Comparison of ENCODE assay signal across 21 cellular contexts in the genomic region with DNA sequence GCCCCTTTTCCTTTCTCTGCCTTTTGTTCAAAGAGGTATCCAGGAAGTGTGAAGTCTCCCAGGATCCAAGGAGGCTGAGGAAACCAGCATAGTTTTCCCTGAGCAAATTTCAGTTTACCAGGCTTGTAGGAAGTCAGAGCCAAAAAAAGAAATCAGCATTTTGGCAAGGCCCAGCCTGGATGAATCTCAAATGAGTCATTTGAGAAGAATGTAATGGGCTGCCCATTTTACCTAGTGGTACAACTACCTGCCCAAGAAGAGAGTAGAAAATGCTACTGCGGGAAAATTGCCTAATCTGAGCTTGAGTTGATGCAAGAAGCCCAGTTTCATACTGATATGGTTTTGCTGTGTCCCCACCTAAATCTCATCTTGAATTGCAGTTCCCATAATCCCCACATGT.
DNase-seq lines count a peak whose midpoint lies in the region; ATAC-seq, FAIRE-seq and TF ChIP-seq lines count a peak whose summit lies in the region.
"Had no signal": no experiment of that assay in that cellular context is flagged by ENCODE, and none has a peak within 500 bp of the region (broad histone marks: within the 10 kb centered on the region; RNA-seq: fewer than 3 reads in every experiment).

No MANE protein-coding gene starts in this region.

- TF ChIP-seq CTCF in bronchial epithelial cell (IDR thresholded peaks at IDR 0.05; ENCODE audit: insufficient read depth, low read length, severe bottlenecking) (no peak), omental fat pad (IDR thresholded peaks at IDR 0.05) (no peak), sigmoid colon (IDR thresholded peaks at IDR 0.05) (no peak)

- peak; percentile 4 for DNase-seq in NAMALWA (ENCODE audit: low spot score)
- DNase-seq in bronchial epithelial cell (ENCODE audit: low read depth), result peak; percentile 23
- DNase-seq in omental fat pad (ENCODE audit: low spot score), result no peak
- no peak for DNase-seq in sigmoid colon
- DNase-seq: CD8-positive, alpha-beta memory T cell; DMS79 treated with DMSO at 0.1 percent for 48 hours; GM23248; KG1; MG63; NCI-H1417; NCI-H187 treated with DMSO at 0.1 percent for 48 hours; NCI-H69; NK-92 treated with Interleukin-12 subunit alpha and Interleukin-12 subunit beta, amount 100 ng/mL, for 24 hours; RPMI8226; SW 1271 had no signal

- peaks cover 0 to 45% (median 34%) of the 10 kb centered on the region in 10 experiments; a peak in 16 of 20 replicates for H3K4me1 ChIP-seq in BLaER1 treated with 17β-estradiol and CSF1 and Interleukin-3, amounts not matched to agents 10 nM and 100 nM
- peaks cover 0 to 8% (median 0%) of the 10 kb centered on the region in 4 donors for H3K4me1 ChIP-seq in sigmoid colon

- peaks cover 15 to 48% (median 27%) of the 10 kb centered on the region in 11 experiments for H3K9me3 ChIP-seq in BLaER1 treated with 17β-estradiol and CSF1 and Interleukin-3, amounts not matched to agents 10 nM and 100 nM (replicated peaks in 1 of 11)
- H3K9me3 ChIP-seq in sigmoid colon, result no peaks in the 10 kb centered on the region
- H3K9me3 ChIP-seq: MG63 had no signal

- 0 out of 22 replicates have a peak, but pooled peaks cover 0 to 3% (median 0%) of the 10 kb centered on the region in 11 experiments for H3K27me3 ChIP-seq in BLaER1 treated with 17β-estradiol and CSF1 and Interleukin-3, amounts not matched to agents 10 nM and 100 nM
- no peaks in the 10 kb centered on the region for H3K27me3 ChIP-seq in bronchial epithelial cell (ENCODE audit: control insufficient read depth, insufficient read depth, low read length)
- no peaks in the 10 kb centered on the region for H3K27me3 ChIP-seq in sigmoid colon

- H3K9ac ChIP-seq in BLaER1 treated with 17β-estradiol and CSF1 and Interleukin-3, amounts not matched to agents 10 nM and 100 nM, result no peak overlapping the region
- H3K9ac ChIP-seq: GM23248 had no signal

- intact Hi-C loops in sigmoid colon (cut with DNase I), result no loop called here

- H4K20me1 ChIP-seq in BLaER1 treated with 17β-estradiol and CSF1 and Interleukin-3, amounts not matched to agents 10 nM and 100 nM, result no peaks in the 10 kb centered on the region

- TF ChIP-seq POLR2A in sigmoid colon (IDR thresholded peaks at IDR 0.05), result no peak

- peak overlapping the region in 2 of 11 experiments; percentile 15 to 34; a peak in 1 of 22 replicates for H3K27ac ChIP-seq in BLaER1 treated with 17β-estradiol and CSF1 and Interleukin-3, amounts not matched to agents 10 nM and 100 nM
- H3K27ac ChIP-seq in sigmoid colon, result no peak overlapping the region
- H3K27ac ChIP-seq: GM23248 had no signal

- WGBS in sigmoid colon, 2 donors, result 79 to 94% methylated on average over 1 of the region's 1 CpG

- H3K4me3 ChIP-seq in BLaER1 treated with 17β-estradiol and CSF1 and Interleukin-3, amounts not matched to agents 10 nM and 100 nM, result no peak overlapping the region
- H3K4me3 ChIP-seq in bronchial epithelial cell (ENCODE audit: low read depth, low read length) (no peak overlapping the region), sigmoid colon (no peak overlapping the region)
- H3K4me3 ChIP-seq: GM23248, MG63 had no signal

- ATAC-seq in omental fat pad (ENCODE audit: low FRiP score), result peak; percentile 54
- ATAC-seq in GM21381 (IDR thresholded peaks at IDR 0.05; ENCODE audit: unreplicated experiment), result no peak
- no peak for ATAC-seq in GM18873 (IDR thresholded peaks at IDR 0.05; ENCODE audit: low FRiP score, unreplicated experiment)
- ATAC-seq: HepG2 had no signal

- no peaks in the 10 kb centered on the region for H3K36me3 ChIP-seq in BLaER1 treated with 17β-estradiol and CSF1 and Interleukin-3, amounts not matched to agents 10 nM and 100 nM
- H3K36me3 ChIP-seq in bronchial epithelial cell (ENCODE audit: control insufficient read depth, insufficient read depth, low read length) (no peaks in the 10 kb centered on the region), sigmoid colon (no peaks in the 10 kb centered on the region)
- H3K36me3 ChIP-seq: MG63 had no signal

- H3K4me2 ChIP-seq in BLaER1 treated with 17β-estradiol and CSF1 and Interleukin-3, amounts not matched to agents 10 nM and 100 nM, result peak overlapping the region in 6 of 11 experiments; percentile 1 to 41 (median 14); a peak in 5 of 22 replicates

- no peak for FAIRE-seq in bronchial epithelial cell (lab: Jason Lieb, UNC)
- FAIRE-seq: D721Med, G401.6, HepG2 had no signal

- no peak for TF ChIP-seq EP300 in sigmoid colon (IDR thresholded peaks at IDR 0.05)

Comparison
In these comparisons a context has a peak if more than half of its experiments do, and no peak if none do; other contexts are left out.
1. DNase-seq: peak in NAMALWA (single experiment) and bronchial epithelial cell (single experiment); none in omental fat pad (single experiment) and sigmoid colon (single experiment).